ENCODE assay signal across 19 cellular contexts in genomic region chr4:116561717-116562116, GRCh38.
DNase-seq lines count a peak whose midpoint lies in the region; ATAC-seq lines count a peak whose summit lies in the region.
"Had no signal": no experiment of that assay in that cellular context is flagged by ENCODE, and none has a peak within 500 bp of the region (broad histone marks: within the 10 kb centered on the region; RNA-seq: fewer than 3 reads in every experiment).

No MANE protein-coding gene starts in this region.

- ATAC-seq in GM18519 (IDR thresholded peaks at IDR 0.05; ENCODE audit: low FRiP score, unreplicated experiment) (no peak), HG02852 (IDR thresholded peaks at IDR 0.05; ENCODE audit: unreplicated experiment) (no peak)
- ATAC-seq: GM12878, Right ventricle myocardium inferior, T-helper 17 cell had no signal

- DNase-seq in DMS53 (lab: John Stamatoyannopoulos, UW) (peak; percentile 60), NCI-H187 treated with DMSO at 0.1 percent for 48 hours (lab: John Stamatoyannopoulos, UW) (peak; percentile 36), NCI-H510A treated with DMSO at 0.1 percent for 48 hours (lab: John Stamatoyannopoulos, UW) (peak; percentile 59), SHP77 treated with DMSO at 0.1 percent for 48 hours (lab: John Stamatoyannopoulos, UW) (peak; percentile 17), NOMO-1 (lab: John Stamatoyannopoulos, UW; ENCODE audit: unreplicated experiment in 2 of 2) (no peak), NCI-H82 (lab: John Stamatoyannopoulos, UW) (no peak)
- DNase-seq: H9, HFFc6, KBM-7, NCI-H1092 treated with DMSO at 0.1 percent for 48 hours, NCI-H1694 treated with DMSO at 0.1 percent for 48 hours, NCI-H226, NCI-H526 treated with DMSO at 0.1 percent for 48 hours, SW 1271, T-helper 17 cell had no signal

Comparison
In these comparisons a context has a peak if more than half of its experiments do, and no peak if none do; other contexts are left out.
1. DNase-seq: peak in DMS53 (single experiment), NCI-H187 treated with DMSO at 0.1 percent for 48 hours (single experiment), NCI-H510A treated with DMSO at 0.1 percent for 48 hours (single experiment) and SHP77 treated with DMSO at 0.1 percent for 48 hours (single experiment); none in NOMO-1 (0 of 2) and NCI-H82 (single experiment).